In the genomic region with DNA sequence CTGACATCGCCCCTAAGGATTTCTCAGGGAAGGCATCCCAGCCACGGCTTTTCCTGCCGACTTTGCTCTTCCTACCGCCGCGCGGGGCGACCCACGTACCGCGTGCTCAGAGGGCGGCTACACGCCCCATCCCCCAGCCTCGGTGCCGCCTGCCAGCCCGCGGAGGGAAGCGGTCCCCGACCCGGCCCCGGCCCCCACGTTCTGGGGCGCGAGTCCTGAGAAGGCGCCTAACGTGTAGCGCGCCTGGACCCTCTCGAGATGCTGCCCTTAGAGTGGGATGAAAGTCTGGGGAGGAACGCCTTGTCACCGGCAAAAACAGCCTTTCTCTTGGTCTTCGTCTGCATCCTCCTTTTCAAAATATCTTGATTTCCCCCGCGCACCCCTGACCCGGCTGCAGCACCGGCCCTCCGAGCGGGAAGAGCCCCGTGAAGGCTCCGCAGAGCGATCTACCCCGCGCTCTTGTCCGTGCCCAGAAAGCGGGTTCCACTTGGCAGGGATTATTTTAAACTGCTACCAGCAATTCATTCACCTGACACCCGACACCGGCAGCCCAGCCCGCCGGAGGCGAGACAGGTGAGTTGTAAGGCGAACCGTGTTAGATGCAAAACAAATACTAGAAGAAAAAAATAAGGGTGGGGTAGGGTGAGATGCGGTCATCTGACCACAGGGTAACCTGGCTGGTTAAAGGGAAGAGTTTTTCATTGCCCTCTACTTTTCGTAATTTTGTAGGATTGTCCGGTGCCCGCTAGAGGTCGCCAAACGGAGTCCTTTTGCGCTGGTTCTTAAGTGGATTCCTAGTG, we compare ENCODE assay signal across 2 cellular contexts.
TF ChIP-seq lines count a peak whose summit lies in the region.

No MANE protein-coding gene starts in this region.

TF ChIP-seq in A549, 52 proteins besides CTCF, POLR2A, EP300 and RAD21 (continued from another document):
- TF ChIP-seq NFE2L2 (conservative IDR thresholded peaks at IDR 0.05; ENCODE audit: low read length) (no peak), SMC3 (IDR thresholded peaks at IDR 0.05) (peak; percentile 87), FOSB (CRISPR knock-in tag; IDR thresholded peaks at IDR 0.05) (no peak), ZNF302 (CRISPR knock-in tag; IDR thresholded peaks at IDR 0.05) (no peak), HDAC2 (IDR thresholded peaks at IDR 0.05) (no peak), NR3C1 (IDR thresholded peaks at IDR 0.05) (no peak), TFCP2L1 (CRISPR knock-in tag; IDR thresholded peaks at IDR 0.05) (no peak), RCOR1 (IDR thresholded peaks at IDR 0.05; ENCODE audit: low read depth, low read length) (no peak), EHF (CRISPR knock-in tag; IDR thresholded peaks at IDR 0.05) (no peak), CHD4 (IDR thresholded peaks at IDR 0.05; ENCODE audit: borderline replicate concordance) (no peak; the same call in 1 of the 2 replicates), RNF2 (IDR thresholded peaks at IDR 0.05; ENCODE audit: borderline replicate concordance, low read depth) (peak; percentile 90; the same call in 1 of the 2 replicates)
- TF ChIP-seq, protein P1, sequence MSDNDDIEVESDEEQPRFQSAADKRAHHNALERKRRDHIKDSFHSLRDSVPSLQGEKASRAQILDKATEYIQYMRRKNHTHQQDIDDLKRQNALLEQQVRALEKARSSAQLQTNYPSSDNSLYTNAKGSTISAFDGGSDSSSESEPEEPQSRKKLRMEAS (IDR thresholded peaks at IDR 0.05) = peak; percentile 92
- TF ChIP-seq, protein P2, sequence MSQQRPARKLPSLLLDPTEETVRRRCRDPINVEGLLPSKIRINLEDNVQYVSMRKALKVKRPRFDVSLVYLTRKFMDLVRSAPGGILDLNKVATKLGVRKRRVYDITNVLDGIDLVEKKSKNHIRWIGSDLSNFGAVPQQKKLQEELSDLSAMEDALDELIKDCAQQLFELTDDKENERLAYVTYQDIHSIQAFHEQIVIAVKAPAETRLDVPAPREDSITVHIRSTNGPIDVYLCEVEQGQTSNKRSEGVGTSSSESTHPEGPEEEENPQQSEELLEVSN (IDR thresholded peaks at IDR 0.05; ENCODE audit: borderline replicate concordance, low read depth) = peak; percentile 88

TF ChIP-seq in WTC11, 78 proteins besides CTCF, POLR2A, EP300 and RAD21 (continued from another document):
- TF ChIP-seq, protein P3, sequence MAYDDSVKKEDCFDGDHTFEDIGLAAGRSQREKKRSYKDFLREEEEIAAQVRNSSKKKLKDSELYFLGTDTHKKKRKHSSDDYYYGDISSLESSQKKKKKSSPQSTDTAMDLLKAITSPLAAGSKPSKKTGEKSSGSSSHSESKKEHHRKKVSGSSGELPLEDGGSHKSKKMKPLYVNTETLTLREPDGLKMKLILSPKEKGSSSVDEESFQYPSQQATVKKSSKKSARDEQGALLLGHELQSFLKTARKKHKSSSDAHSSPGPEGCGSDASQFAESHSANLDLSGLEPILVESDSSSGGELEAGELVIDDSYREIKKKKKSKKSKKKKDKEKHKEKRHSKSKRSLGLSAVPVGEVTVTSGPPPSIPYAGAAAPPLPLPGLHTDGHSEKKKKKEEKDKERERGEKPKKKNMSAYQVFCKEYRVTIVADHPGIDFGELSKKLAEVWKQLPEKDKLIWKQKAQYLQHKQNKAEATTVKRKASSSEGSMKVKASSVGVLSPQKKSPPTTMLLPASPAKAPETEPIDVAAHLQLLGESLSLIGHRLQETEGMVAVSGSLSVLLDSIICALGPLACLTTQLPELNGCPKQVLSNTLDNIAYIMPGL (CRISPR knock-in tag; IDR thresholded peaks at IDR 0.05) = peak; percentile 64; the same call in 1 of the 2 replicates
- TF ChIP-seq, protein P4, sequence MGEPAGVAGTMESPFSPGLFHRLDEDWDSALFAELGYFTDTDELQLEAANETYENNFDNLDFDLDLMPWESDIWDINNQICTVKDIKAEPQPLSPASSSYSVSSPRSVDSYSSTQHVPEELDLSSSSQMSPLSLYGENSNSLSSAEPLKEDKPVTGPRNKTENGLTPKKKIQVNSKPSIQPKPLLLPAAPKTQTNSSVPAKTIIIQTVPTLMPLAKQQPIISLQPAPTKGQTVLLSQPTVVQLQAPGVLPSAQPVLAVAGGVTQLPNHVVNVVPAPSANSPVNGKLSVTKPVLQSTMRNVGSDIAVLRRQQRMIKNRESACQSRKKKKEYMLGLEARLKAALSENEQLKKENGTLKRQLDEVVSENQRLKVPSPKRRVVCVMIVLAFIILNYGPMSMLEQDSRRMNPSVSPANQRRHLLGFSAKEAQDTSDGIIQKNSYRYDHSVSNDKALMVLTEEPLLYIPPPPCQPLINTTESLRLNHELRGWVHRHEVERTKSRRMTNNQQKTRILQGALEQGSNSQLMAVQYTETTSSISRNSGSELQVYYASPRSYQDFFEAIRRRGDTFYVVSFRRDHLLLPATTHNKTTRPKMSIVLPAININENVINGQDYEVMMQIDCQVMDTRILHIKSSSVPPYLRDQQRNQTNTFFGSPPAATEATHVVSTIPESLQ (CRISPR knock-in tag; IDR thresholded peaks at IDR 0.05) = no peak
- TF ChIP-seq, protein P5, sequence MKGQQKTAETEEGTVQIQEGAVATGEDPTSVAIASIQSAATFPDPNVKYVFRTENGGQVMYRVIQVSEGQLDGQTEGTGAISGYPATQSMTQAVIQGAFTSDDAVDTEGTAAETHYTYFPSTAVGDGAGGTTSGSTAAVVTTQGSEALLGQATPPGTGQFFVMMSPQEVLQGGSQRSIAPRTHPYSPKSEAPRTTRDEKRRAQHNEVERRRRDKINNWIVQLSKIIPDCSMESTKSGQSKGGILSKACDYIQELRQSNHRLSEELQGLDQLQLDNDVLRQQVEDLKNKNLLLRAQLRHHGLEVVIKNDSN (CRISPR knock-in tag; IDR thresholded peaks at IDR 0.05) = peak; percentile 69; the same call in 1 of the 2 replicates
- TF ChIP-seq SMAD3 (CRISPR knock-in tag; IDR thresholded peaks at IDR 0.05; ENCODE audit: borderline replicate concordance) = 0 out of 2 replicates have a peak, but pooled peaks have one; percentile 68
- TF ChIP-seq, protein P6, sequence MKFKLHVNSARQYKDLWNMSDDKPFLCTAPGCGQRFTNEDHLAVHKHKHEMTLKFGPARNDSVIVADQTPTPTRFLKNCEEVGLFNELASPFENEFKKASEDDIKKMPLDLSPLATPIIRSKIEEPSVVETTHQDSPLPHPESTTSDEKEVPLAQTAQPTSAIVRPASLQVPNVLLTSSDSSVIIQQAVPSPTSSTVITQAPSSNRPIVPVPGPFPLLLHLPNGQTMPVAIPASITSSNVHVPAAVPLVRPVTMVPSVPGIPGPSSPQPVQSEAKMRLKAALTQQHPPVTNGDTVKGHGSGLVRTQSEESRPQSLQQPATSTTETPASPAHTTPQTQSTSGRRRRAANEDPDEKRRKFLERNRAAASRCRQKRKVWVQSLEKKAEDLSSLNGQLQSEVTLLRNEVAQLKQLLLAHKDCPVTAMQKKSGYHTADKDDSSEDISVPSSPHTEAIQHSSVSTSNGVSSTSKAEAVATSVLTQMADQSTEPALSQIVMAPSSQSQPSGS (CRISPR knock-in tag; IDR thresholded peaks at IDR 0.05; ENCODE audit: borderline replicate concordance, low read depth) = no peak
- no peak for TF ChIP-seq ESRRA (CRISPR knock-in tag; IDR thresholded peaks at IDR 0.05; ENCODE audit: borderline replicate concordance)
- TF ChIP-seq, protein P7, sequence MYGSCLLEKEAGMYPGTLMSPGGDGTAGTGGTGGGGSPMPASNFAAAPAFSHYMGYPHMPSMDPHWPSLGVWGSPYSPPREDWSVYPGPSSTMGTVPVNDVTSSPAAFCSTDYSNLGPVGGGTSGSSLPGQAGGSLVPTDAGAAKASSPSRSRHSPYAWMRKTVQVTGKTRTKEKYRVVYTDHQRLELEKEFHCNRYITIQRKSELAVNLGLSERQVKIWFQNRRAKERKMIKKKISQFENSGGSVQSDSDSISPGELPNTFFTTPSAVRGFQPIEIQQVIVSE (CRISPR knock-in tag; IDR thresholded peaks at IDR 0.05; ENCODE audit: borderline replicate concordance) = no peak
- TF ChIP-seq ETV6 (CRISPR knock-in tag; IDR thresholded peaks at IDR 0.05) = peak; percentile 81
- TF ChIP-seq ZBTB21 (CRISPR knock-in tag; IDR thresholded peaks at IDR 0.05; ENCODE audit: borderline replicate concordance) = 0 out of 2 replicates have a peak, but pooled peaks have one; percentile 1
- no peak for TF ChIP-seq HMGA2 (CRISPR knock-in tag; IDR thresholded peaks at IDR 0.05)
- TF ChIP-seq, protein P8, sequence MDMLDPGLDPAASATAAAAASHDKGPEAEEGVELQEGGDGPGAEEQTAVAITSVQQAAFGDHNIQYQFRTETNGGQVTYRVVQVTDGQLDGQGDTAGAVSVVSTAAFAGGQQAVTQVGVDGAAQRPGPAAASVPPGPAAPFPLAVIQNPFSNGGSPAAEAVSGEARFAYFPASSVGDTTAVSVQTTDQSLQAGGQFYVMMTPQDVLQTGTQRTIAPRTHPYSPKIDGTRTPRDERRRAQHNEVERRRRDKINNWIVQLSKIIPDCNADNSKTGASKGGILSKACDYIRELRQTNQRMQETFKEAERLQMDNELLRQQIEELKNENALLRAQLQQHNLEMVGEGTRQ (CRISPR knock-in tag; IDR thresholded peaks at IDR 0.05) = peak; percentile 74
- TF ChIP-seq, protein P9, sequence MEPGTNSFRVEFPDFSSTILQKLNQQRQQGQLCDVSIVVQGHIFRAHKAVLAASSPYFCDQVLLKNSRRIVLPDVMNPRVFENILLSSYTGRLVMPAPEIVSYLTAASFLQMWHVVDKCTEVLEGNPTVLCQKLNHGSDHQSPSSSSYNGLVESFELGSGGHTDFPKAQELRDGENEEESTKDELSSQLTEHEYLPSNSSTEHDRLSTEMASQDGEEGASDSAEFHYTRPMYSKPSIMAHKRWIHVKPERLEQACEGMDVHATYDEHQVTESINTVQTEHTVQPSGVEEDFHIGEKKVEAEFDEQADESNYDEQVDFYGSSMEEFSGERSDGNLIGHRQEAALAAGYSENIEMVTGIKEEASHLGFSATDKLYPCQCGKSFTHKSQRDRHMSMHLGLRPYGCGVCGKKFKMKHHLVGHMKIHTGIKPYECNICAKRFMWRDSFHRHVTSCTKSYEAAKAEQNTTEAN (CRISPR knock-in tag; IDR thresholded peaks at IDR 0.05) = no peak
- no peak for TF ChIP-seq ZNF423 (CRISPR knock-in tag; IDR thresholded peaks at IDR 0.05)
- peak; percentile 46; the same call in 1 of the 2 replicates for TF ChIP-seq MYBL2 (CRISPR knock-in tag; IDR thresholded peaks at IDR 0.05)
- TF ChIP-seq, protein P1 (CRISPR knock-in tag; IDR thresholded peaks at IDR 0.05) = peak; percentile 41
